Comparison of ENCODE assay signal across 23 cellular contexts in the genomic region with DNA sequence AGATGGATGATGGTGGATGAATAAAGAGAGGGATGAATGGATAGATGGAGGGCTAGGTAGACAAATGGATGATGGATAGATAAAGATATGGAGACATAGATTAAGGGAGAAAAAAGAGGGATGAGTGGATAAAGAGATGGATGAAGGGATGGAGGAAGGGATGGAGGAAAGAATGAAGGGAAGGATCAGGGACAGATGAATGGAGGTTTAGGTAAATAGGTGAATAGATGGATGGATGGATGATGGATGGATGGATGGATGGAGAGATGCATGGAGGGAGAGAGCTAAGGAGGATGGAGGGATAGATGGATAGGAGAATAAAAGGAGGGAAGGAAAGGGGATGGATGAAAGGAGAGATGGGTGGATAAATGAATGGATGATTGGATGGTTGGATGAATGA.
"Had no signal": no experiment of that assay in that cellular context is flagged by ENCODE, and none has a peak within 500 bp of the region (broad histone marks: within the 10 kb centered on the region; RNA-seq: fewer than 3 reads in every experiment).

No MANE protein-coding gene starts in this region.

- H3K4me1 ChIP-seq: pancreas had no signal

- H3K27ac Mint-ChIP-seq: memory B cell; progenitor cell of endocrine pancreas; stimulated activated effector memory CD8-positive, alpha-beta T cell treated with anti-CD3 and anti-CD28 coated beads, Interleukin-12 subunit alpha, Interleukin-12 subunit beta, amount 100 ng/mL, for 72 hours had no signal

- H3K9me3 Mint-ChIP-seq: nephron; stimulated activated effector memory CD8-positive, alpha-beta T cell treated with anti-CD3 and anti-CD28 coated beads, Interleukin-12 subunit alpha, Interleukin-12 subunit beta, amount 100 ng/mL, for 72 hours had no signal

- H3K4me1 Mint-ChIP-seq: memory B cell; stimulated activated effector memory CD8-positive, alpha-beta T cell treated with anti-CD3 and anti-CD28 coated beads, Interleukin-12 subunit alpha, Interleukin-12 subunit beta, amount 100 ng/mL, for 72 hours had no signal

- H3K4me3 ChIP-seq: esophagus squamous epithelium, pancreas, suprapubic skin, thyroid gland, upper lobe of left lung, uterus had no signal

- ATAC-seq: foreskin keratinocyte; pancreas; right cardiac atrium; stimulated activated effector memory CD8-positive, alpha-beta T cell treated with anti-CD3 and anti-CD28 coated beads, Interleukin-12 subunit alpha, Interleukin-12 subunit beta, amount 100 ng/mL, for 72 hours; stimulated activated naive CD8-positive, alpha-beta T cell treated with anti-CD3 and anti-CD28 coated beads, Interleukin-15, Interleukin-2, amounts not matched to agents 100 U/mL and 50 U/mL, for 24 hours had no signal

- H3K27ac ChIP-seq: foreskin keratinocyte, pancreas, suprapubic skin, thyroid gland had no signal

- H3K4me3 Mint-ChIP-seq: memory B cell; naive B cell; stimulated activated effector memory CD8-positive, alpha-beta T cell treated with anti-CD3 and anti-CD28 coated beads, Interleukin-12 subunit alpha, Interleukin-12 subunit beta, amount 100 ng/mL, for 72 hours had no signal

- DNase-seq: effector memory CD4-positive, alpha-beta T cell; esophagus squamous epithelium; foreskin keratinocyte; head of caudate nucleus; hippocampal formation; midbrain; naive B cell; occipital lobe; pancreas; right cardiac atrium; stimulated activated CD4-positive, alpha-beta T cell treated with anti-CD3 and anti-CD28 coated beads, Interleukin-4, amount 100 ng/mL, for 1 hour; stimulated activated CD8-positive, alpha-beta memory T cell treated with anti-CD3 and anti-CD28 coated beads, Interleukin-4, amount 100 ng/mL, for 48 hours; stimulated activated naive CD8-positive, alpha-beta T cell treated with anti-CD3 and anti-CD28 coated beads, Interleukin-15, Interleukin-2, amounts not matched to agents 100 U/mL and 50 U/mL, for 24 hours; thyroid gland; upper lobe of left lung; uterus had no signal

- H3K9me3 ChIP-seq: esophagus squamous epithelium, pancreas, suprapubic skin, thyroid gland, upper lobe of left lung, uterus had no signal

- H3K36me3 Mint-ChIP-seq: stimulated activated effector memory CD8-positive, alpha-beta T cell treated with anti-CD3 and anti-CD28 coated beads, Interleukin-12 subunit alpha, Interleukin-12 subunit beta, amount 100 ng/mL, for 72 hours had no signal

- FAIRE-seq: endometrium, islet of Langerhans, pancreas had no signal

- H3K27me3 ChIP-seq: esophagus squamous epithelium, foreskin keratinocyte, pancreas, suprapubic skin, thyroid gland, upper lobe of left lung, uterus had no signal

- H3K36me3 ChIP-seq: uterus had no signal
